Comparison of ENCODE assay signal across 1 cellular context in genomic region chr6:30626484-30627366, GRCh38.
TF ChIP-seq lines count a peak whose summit lies in the region.

Gene ATAT1 (plus strand): TSS chr6:30626874.

TF ChIP-seq in HepG2, 621 proteins besides CTCF, POLR2A, EP300 and RAD21 (continued from another document and continues in another):
- peak; percentile 58; the same call in 1 of the 2 replicates for TF ChIP-seq ZNF362 (CRISPR knock-in tag; IDR thresholded peaks at IDR 0.05; ENCODE audit: borderline replicate concordance)
- peak; percentile 68; the same call in 1 of the 2 replicates for TF ChIP-seq NR0B2 (CRISPR knock-in tag; IDR thresholded peaks at IDR 0.05)
- TF ChIP-seq ZBTB33 (CRISPR knock-in tag; IDR thresholded peaks at IDR 0.05) = no peak
- peak; percentile 63 for TF ChIP-seq ZEB1 (IDR thresholded peaks at IDR 0.05; ENCODE audit: insufficient replicate concordance, low read depth)
- TF ChIP-seq RBM22 (optimal IDR thresholded peaks at IDR 0.05; ENCODE audit: low read length) = peak; percentile 99
- TF ChIP-seq NCOA5 (CRISPR knock-in tag; IDR thresholded peaks at IDR 0.05) = no peak
- TF ChIP-seq, protein P1, sequence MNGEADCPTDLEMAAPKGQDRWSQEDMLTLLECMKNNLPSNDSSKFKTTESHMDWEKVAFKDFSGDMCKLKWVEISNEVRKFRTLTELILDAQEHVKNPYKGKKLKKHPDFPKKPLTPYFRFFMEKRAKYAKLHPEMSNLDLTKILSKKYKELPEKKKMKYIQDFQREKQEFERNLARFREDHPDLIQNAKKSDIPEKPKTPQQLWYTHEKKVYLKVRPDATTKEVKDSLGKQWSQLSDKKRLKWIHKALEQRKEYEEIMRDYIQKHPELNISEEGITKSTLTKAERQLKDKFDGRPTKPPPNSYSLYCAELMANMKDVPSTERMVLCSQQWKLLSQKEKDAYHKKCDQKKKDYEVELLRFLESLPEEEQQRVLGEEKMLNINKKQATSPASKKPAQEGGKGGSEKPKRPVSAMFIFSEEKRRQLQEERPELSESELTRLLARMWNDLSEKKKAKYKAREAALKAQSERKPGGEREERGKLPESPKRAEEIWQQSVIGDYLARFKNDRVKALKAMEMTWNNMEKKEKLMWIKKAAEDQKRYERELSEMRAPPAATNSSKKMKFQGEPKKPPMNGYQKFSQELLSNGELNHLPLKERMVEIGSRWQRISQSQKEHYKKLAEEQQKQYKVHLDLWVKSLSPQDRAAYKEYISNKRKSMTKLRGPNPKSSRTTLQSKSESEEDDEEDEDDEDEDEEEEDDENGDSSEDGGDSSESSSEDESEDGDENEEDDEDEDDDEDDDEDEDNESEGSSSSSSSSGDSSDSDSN (CRISPR knock-in tag; IDR thresholded peaks at IDR 0.05) = peak; percentile 81
- peak; percentile 80 for TF ChIP-seq ZNF407 (CRISPR knock-in tag; IDR thresholded peaks at IDR 0.05; ENCODE audit: not compliant biosample characterization)
- peak; percentile 47; the same call in 1 of the 2 replicates for TF ChIP-seq NRL (CRISPR knock-in tag; IDR thresholded peaks at IDR 0.05; ENCODE audit: borderline replicate concordance)
- peak; percentile 79; the same call in 1 of the 2 replicates for TF ChIP-seq ZC3H13 (CRISPR knock-in tag; IDR thresholded peaks at IDR 0.05)
- no peak for TF ChIP-seq ZNF337 (CRISPR knock-in tag; IDR thresholded peaks at IDR 0.05; ENCODE audit: borderline replicate concordance, low read depth)
- no peak for TF ChIP-seq FOXP1 (IDR thresholded peaks at IDR 0.05)
- TF ChIP-seq FOXP1 (CRISPR knock-in tag; IDR thresholded peaks at IDR 0.05) = no peak
- TF ChIP-seq MYNN (CRISPR knock-in tag; IDR thresholded peaks at IDR 0.05; ENCODE audit: low read depth) = no peak
- TF ChIP-seq, protein P2, sequence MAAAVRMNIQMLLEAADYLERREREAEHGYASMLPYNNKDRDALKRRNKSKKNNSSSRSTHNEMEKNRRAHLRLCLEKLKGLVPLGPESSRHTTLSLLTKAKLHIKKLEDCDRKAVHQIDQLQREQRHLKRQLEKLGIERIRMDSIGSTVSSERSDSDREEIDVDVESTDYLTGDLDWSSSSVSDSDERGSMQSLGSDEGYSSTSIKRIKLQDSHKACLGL (CRISPR knock-in tag; IDR thresholded peaks at IDR 0.05) = peak; percentile 62
- TF ChIP-seq ARHGAP35 (CRISPR knock-in tag; IDR thresholded peaks at IDR 0.05; ENCODE audit: borderline replicate concordance) = peak; percentile 79; the same call in 1 of the 2 replicates
- TF ChIP-seq NCOA1 (CRISPR knock-in tag; IDR thresholded peaks at IDR 0.05) = 0 out of 2 replicates have a peak, but pooled peaks have one; percentile 87
- 0 out of 2 replicates have a peak, but pooled peaks have one; percentile 69 for TF ChIP-seq ZBTB20 (CRISPR knock-in tag; IDR thresholded peaks at IDR 0.05; ENCODE audit: borderline replicate concordance, low read depth)
- peak; percentile 89 for TF ChIP-seq ZNF430 (CRISPR knock-in tag; IDR thresholded peaks at IDR 0.05)
- peak; percentile 91 for TF ChIP-seq CBX1 (IDR thresholded peaks at IDR 0.05; ENCODE audit: low read depth)
- no peak for TF ChIP-seq ZFP1 (CRISPR knock-in tag; IDR thresholded peaks at IDR 0.05)
- TF ChIP-seq, protein P3, sequence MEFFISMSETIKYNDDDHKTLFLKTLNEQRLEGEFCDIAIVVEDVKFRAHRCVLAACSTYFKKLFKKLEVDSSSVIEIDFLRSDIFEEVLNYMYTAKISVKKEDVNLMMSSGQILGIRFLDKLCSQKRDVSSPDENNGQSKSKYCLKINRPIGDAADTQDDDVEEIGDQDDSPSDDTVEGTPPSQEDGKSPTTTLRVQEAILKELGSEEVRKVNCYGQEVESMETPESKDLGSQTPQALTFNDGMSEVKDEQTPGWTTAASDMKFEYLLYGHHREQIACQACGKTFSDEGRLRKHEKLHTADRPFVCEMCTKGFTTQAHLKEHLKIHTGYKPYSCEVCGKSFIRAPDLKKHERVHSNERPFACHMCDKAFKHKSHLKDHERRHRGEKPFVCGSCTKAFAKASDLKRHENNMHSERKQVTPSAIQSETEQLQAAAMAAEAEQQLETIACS (CRISPR knock-in tag; IDR thresholded peaks at IDR 0.05) = 0 out of 2 replicates have a peak, but pooled peaks have one; percentile 14
- TF ChIP-seq, protein P4, sequence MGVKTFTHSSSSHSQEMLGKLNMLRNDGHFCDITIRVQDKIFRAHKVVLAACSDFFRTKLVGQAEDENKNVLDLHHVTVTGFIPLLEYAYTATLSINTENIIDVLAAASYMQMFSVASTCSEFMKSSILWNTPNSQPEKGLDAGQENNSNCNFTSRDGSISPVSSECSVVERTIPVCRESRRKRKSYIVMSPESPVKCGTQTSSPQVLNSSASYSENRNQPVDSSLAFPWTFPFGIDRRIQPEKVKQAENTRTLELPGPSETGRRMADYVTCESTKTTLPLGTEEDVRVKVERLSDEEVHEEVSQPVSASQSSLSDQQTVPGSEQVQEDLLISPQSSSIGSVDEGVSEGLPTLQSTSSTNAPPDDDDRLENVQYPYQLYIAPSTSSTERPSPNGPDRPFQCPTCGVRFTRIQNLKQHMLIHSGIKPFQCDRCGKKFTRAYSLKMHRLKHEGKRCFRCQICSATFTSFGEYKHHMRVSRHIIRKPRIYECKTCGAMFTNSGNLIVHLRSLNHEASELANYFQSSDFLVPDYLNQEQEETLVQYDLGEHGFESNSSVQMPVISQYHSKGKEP (CRISPR knock-in tag; IDR thresholded peaks at IDR 0.05) = peak; percentile 62; the same call in 1 of the 2 replicates
- TF ChIP-seq, protein P5, sequence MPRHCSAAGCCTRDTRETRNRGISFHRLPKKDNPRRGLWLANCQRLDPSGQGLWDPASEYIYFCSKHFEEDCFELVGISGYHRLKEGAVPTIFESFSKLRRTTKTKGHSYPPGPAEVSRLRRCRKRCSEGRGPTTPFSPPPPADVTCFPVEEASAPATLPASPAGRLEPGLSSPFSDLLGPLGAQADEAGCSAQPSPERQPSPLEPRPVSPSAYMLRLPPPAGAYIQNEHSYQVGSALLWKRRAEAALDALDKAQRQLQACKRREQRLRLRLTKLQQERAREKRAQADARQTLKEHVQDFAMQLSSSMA (CRISPR knock-in tag; IDR thresholded peaks at IDR 0.05) = no peak; the same call in 1 of the 2 replicates
- no peak for TF ChIP-seq ZNF552 (CRISPR knock-in tag; IDR thresholded peaks at IDR 0.05; ENCODE audit: borderline replicate concordance)
- TF ChIP-seq THAP11 (CRISPR knock-in tag; IDR thresholded peaks at IDR 0.05) = peak; percentile 88
- peak; percentile 71 for TF ChIP-seq NR2F2 (IDR thresholded peaks at IDR 0.05; ENCODE audit: borderline replicate concordance, low read depth)
- TF ChIP-seq, protein P6, sequence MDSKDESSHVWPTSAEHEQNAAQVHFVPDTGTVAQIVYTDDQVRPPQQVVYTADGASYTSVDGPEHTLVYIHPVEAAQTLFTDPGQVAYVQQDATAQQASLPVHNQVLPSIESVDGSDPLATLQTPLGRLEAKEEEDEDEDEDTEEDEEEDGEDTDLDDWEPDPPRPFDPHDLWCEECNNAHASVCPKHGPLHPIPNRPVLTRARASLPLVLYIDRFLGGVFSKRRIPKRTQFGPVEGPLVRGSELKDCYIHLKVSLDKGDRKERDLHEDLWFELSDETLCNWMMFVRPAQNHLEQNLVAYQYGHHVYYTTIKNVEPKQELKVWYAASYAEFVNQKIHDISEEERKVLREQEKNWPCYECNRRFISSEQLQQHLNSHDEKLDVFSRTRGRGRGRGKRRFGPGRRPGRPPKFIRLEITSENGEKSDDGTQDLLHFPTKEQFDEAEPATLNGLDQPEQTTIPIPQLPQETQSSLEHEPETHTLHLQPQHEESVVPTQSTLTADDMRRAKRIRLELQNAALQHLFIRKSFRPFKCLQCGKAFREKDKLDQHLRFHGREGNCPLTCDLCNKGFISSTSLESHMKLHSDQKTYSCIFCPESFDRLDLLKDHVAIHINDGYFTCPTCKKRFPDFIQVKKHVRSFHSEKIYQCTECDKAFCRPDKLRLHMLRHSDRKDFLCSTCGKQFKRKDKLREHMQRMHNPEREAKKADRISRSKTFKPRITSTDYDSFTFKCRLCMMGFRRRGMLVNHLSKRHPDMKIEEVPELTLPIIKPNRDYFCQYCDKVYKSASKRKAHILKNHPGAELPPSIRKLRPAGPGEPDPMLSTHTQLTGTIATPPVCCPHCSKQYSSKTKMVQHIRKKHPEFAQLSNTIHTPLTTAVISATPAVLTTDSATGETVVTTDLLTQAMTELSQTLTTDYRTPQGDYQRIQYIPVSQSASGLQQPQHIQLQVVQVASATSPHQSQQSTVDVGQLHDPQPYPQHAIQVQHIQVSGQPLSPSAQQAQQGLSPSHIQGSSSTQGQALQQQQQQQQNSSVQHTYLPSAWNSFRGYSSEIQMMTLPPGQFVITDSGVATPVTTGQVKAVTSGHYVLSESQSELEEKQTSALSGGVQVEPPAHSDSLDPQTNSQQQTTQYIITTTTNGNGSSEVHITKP (CRISPR knock-in tag; IDR thresholded peaks at IDR 0.05; ENCODE audit: low read depth) = no peak
- peak; percentile 99 for TF ChIP-seq GABPB1 (CRISPR knock-in tag; IDR thresholded peaks at IDR 0.05)
- TF ChIP-seq ZNF121 (CRISPR knock-in tag; IDR thresholded peaks at IDR 0.05) = no peak
- peak; percentile 96 for TF ChIP-seq XRCC5 (optimal IDR thresholded peaks at IDR 0.05; ENCODE audit: low read length)
- no peak for TF ChIP-seq SP1 (IDR thresholded peaks at IDR 0.05)
- peak; percentile 84 for TF ChIP-seq SP1 (CRISPR knock-in tag; IDR thresholded peaks at IDR 0.05)
- peak; percentile 74; the same call in 1 of the 2 replicates for TF ChIP-seq ZNF614 (CRISPR knock-in tag; IDR thresholded peaks at IDR 0.05; ENCODE audit: borderline replicate concordance)
- 0 out of 2 replicates have a peak, but pooled peaks have one; percentile 76 for TF ChIP-seq ZNF333 (CRISPR knock-in tag; IDR thresholded peaks at IDR 0.05; ENCODE audit: borderline replicate concordance)
